25 cellular contexts compared by ENCODE assay signal in the genomic region with DNA sequence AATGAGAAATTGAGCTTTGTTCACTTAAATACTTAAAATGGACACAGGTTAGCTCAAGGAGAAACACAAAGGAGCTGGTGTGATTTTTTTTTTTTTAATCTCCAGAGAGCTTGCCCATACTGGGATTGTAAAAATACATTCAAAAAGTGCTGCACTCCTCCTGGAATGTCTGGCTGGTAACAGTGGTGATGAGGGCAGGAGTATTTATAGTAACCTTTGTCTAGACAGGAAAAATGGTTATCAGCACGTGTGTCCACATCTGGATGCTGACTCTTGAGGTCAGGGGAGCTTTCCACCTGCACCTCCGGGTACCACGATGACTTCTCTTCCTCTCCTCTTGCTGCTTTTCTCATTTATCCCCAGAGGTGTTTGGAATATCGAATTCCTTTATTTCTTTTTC.
"Had no signal": no experiment of that assay in that cellular context is flagged by ENCODE, and none has a peak within 500 bp of the region (broad histone marks: within the 10 kb centered on the region; RNA-seq: fewer than 3 reads in every experiment).

No MANE protein-coding gene starts in this region.

- H3K27ac ChIP-seq: coronary artery, foreskin keratinocyte, ovary, sigmoid colon, thyroid gland, upper lobe of left lung had no signal

- H3K9me3 ChIP-seq: ovary, sigmoid colon, thyroid gland, upper lobe of left lung had no signal

- H3K36me3 ChIP-seq: ovary had no signal

- H3K4me2 ChIP-seq: smooth muscle cell had no signal

- H3K4me3 ChIP-seq: coronary artery, ovary, sigmoid colon, smooth muscle cell, thyroid gland, upper lobe of left lung had no signal

- H3K27me3 ChIP-seq: foreskin keratinocyte, ovary, sigmoid colon, thyroid gland, upper lobe of left lung had no signal

- ATAC-seq: activated naive CD4-positive, alpha-beta T cell treated with anti-CD3 and anti-CD28 coated beads, Interleukin-2, amount 50 U/mL, for 72 hours; activated T-cell treated with anti-CD3 and anti-CD28 coated beads, Interleukin-2, amount 50 U/mL, for 4 hours; activated T-helper 17 cell treated with anti-CD3 and anti-CD28 coated beads, Interleukin-2, amount 50 U/mL, for 72 hours; esophagus mucosa; foreskin keratinocyte; naive thymus-derived CD4-positive, alpha-beta T cell; stimulated activated memory B cell treated with anti-CD40 and anti-IgM and Interleukin-4, amounts not matched to agents 10 μg/mL and 1 μg/mL and 100 μg/mL, for 72 hours; stimulated activated naive CD8-positive, alpha-beta T cell treated with anti-CD3 and anti-CD28 coated beads, Interleukin-15, amount 100 ng/mL, for 72 hours had no signal

- H3K4me1 ChIP-seq: foreskin keratinocyte, sigmoid colon, thyroid gland, upper lobe of left lung had no signal

- DNase-seq: activated CD4-positive, alpha-beta memory T cell treated with anti-CD3 and anti-CD28 coated beads, Interleukin-2, amount 10 ng/mL, durations not matched to agents 7 days and 5 days; activated CD4-positive, alpha-beta T cell treated with anti-CD3 and anti-CD28 coated beads, Interleukin-2, amount 10 ng/mL, durations not matched to agents 7 days and 5 days; activated CD4-positive, CD25-positive, alpha-beta regulatory T cell treated with anti-CD3 and anti-CD28 coated beads, Interleukin-2, amount 50 U/mL, for 72 hours; activated gamma-delta T cell treated with Interleukin-2 at 50 U/mL for 16 hours; activated T-cell treated with anti-CD3 and anti-CD28 coated beads, Interleukin-2, amount 50 U/mL, for 4 hours; cerebellar nuclear complex; foreskin keratinocyte; naive thymus-derived CD4-positive, alpha-beta T cell; ovary; retina; sigmoid colon; stimulated activated CD4-positive, alpha-beta T cell treated with anti-CD3 and anti-CD28 coated beads, Interleukin-1b, Interleukin-23, amount 100 ng/mL, for 48 hours; stimulated activated CD4-positive, alpha-beta T cell treated with anti-CD3 and anti-CD28 coated beads, Interleukin-4, amount 100 ng/mL, for 4 hours; stimulated activated CD8-positive, alpha-beta memory T cell treated with anti-CD3 and anti-CD28 coated beads, Interleukin-4, amount 100 ng/mL, for 48 hours; stimulated activated naive CD8-positive, alpha-beta T cell treated with anti-CD3 and anti-CD28 coated beads, Interleukin-15, amount 100 ng/mL, for 72 hours; substantia nigra; T-helper 2 cell; thyroid gland; upper lobe of left lung had no signal
